Comparison of ENCODE assay signal across 10 cellular contexts in genomic region chr5:51383494-51384081, GRCh38. TPM values are rescaled to one million over a fixed set of nuclear protein-coding genes. Genes with fewer than 3 reads are reported as not detected.
DNase-seq lines count a peak whose midpoint lies in the region; ATAC-seq and TF ChIP-seq lines count a peak whose summit lies in the region.
"Had no signal": no experiment of that assay in that cellular context is flagged by ENCODE, and none has a peak within 500 bp of the region (broad histone marks: within the 10 kb centered on the region; RNA-seq: fewer than 3 reads in every experiment).

No MANE protein-coding gene starts in this region.

- WGBS in prostate gland = 0% methylated on average over 17 of the region's 17 CpGs

- no peak for TF ChIP-seq CTCF in prostate gland (IDR thresholded peaks at IDR 0.05)

- peak; percentile 14 for ATAC-seq in GM19395 (IDR thresholded peaks at IDR 0.05; ENCODE audit: unreplicated experiment)
- no peak for ATAC-seq in GM19452 (IDR thresholded peaks at IDR 0.05; ENCODE audit: unreplicated experiment)
- no peak for ATAC-seq in GM19328 (IDR thresholded peaks at IDR 0.05; ENCODE audit: unreplicated experiment)
- ATAC-seq: naive thymus-derived CD8-positive, alpha-beta T cell had no signal

- DNase-seq in NCI-H748 treated with DMSO at 0.1 percent for 48 hours (lab: John Stamatoyannopoulos, UW) (peak; percentile 58), epithelial cell of prostate (ENCODE audit: low read depth, low spot score) (no peak), prostate gland (ENCODE audit: low spot score) (no peak), HPDE6-E6E7 (ENCODE audit: extremely low spot score) (no peak)
- no peak for DNase-seq in activated CD4-positive, CD25-positive, alpha-beta regulatory T cell (lab: John Stamatoyannopoulos, UW)
- DNase-seq: naive thymus-derived CD8-positive, alpha-beta T cell; PC-9 had no signal

- H3K9me3 ChIP-seq in prostate gland = no peaks in the 10 kb centered on the region

- no peaks in the 10 kb centered on the region for H3K36me3 ChIP-seq in prostate gland

- TF ChIP-seq POLR2A in prostate gland (IDR thresholded peaks at IDR 0.05) = peak; percentile 37

- peaks cover 6% of the 10 kb centered on the region for H3K27me3 ChIP-seq in prostate gland (replicated peaks; ENCODE audit: insufficient read depth)

- peak overlapping the region; percentile 42 to 51 for H3K4me3 ChIP-seq in prostate gland
- H3K4me3 ChIP-seq: PC-9 had no signal

- H3K27ac ChIP-seq in epithelial cell of prostate (peak overlapping the region; percentile 40), prostate gland (peak overlapping the region; percentile 72 to 90)
- H3K27ac ChIP-seq: PC-9 had no signal

- intact Hi-C loops in prostate gland (cut with DNase I) = loop anchor here (2.0 kb wide), 1 partner anchor 417 kb away; no protein-coding TSS in a partner anchor

- no peaks in the 10 kb centered on the region for H3K4me1 ChIP-seq in prostate gland (replicated peaks)

RNA-seq across cellular contexts. Expression of gene ISL1, which starts 0.3 kb away (rescaled TPM):
- 10 to 100 TPM in 1 of 2 donors, 1 to 10 TPM in 1; 5.5 to 15.2 TPM for total RNA-seq in prostate gland
- total RNA-seq: naive thymus-derived CD8-positive, alpha-beta T cell; PC-9 had no signal
